ENCODE assay signal across 15 cellular contexts in the genomic region with DNA sequence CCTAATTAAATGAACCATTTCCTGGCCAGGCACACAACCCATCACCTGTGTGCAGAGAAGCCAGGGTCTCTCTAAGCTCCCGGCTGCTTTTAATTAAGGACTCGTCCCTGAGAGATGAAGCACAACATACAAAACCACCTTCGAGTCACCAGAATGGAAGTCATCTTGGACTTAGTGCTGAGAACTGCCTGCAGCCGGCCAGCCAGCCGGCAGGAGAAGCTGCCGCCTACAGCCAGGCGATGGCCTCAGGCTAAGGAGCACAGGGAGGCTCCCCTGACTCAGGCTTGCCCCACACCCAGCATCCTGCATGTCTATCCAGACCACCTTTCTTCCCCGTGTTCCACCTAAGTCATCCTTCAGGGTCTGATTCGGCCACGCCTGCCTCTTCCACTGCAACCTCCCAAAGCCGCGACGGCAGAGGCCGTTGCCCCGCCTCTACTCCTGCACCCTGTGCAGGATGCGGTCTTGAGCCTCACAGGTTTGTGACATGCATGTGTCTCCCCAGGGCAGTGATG.
DNase-seq lines count a peak whose midpoint lies in the region; ATAC-seq and TF ChIP-seq lines count a peak whose summit lies in the region.
"Had no signal": no experiment of that assay in that cellular context is flagged by ENCODE, and none has a peak within 500 bp of the region (broad histone marks: within the 10 kb centered on the region; RNA-seq: fewer than 3 reads in every experiment).

No MANE protein-coding gene starts in this region.

- H3K4me1 Mint-ChIP-seq in brain, result peaks cover 50% of the 10 kb centered on the region

- H3K79me2 ChIP-seq in HCT116 (ENCODE audit: insufficient read depth, low read length), result peaks cover 64% of the 10 kb centered on the region

- 0 out of 2 replicates have a peak, but pooled peaks have one; percentile 14 for ATAC-seq in HCT116
- no peak for ATAC-seq in HG03354 (IDR thresholded peaks at IDR 0.05; ENCODE audit: poor library complexity, severe bottlenecking, unreplicated experiment)
- ATAC-seq in GM21515 (IDR thresholded peaks at IDR 0.05; ENCODE audit: unreplicated experiment), result no peak
- ATAC-seq: Right ventricle myocardium inferior, upper lobe of right lung had no signal

- TF ChIP-seq CTCF in HCT116 (IDR thresholded peaks at IDR 0.05 in 2 of 3, conservative IDR thresholded peaks at IDR 0.05 in 1 of 3; ENCODE audit: borderline replicate concordance in 1 of 3, insufficient read depth in 1 of 3, low read depth in 2 of 3, low read length in 2 of 3), result no peak
- TF ChIP-seq CTCF in brain (conservative IDR thresholded peaks at IDR 0.05), result no peak
- TF ChIP-seq CTCF in kidney epithelial cell (IDR thresholded peaks at IDR 0.05; ENCODE audit: insufficient read depth, low read length, poor library complexity, severe bottlenecking), result peak; percentile 24

- H3K27me3 Mint-ChIP-seq in brain, result no peaks in the 10 kb centered on the region
- H3K27me3 Mint-ChIP-seq: activated CD4-positive, alpha-beta T cell treated with anti-CD3 and anti-CD28 coated beads, Interleukin-2, amount 10 ng/mL, durations not matched to agents 7 days and 5 days had no signal

- H3K4me1 ChIP-seq in HCT116 (ENCODE audit: control insufficient read depth in 1 of 2, insufficient read depth in 2 of 2, low read length in 2 of 2), result peaks cover 0 to 7% of the 10 kb centered on the region in 2 experiments; a peak in 1 of 4 replicates

- no peak overlapping the region for H3K4me2 ChIP-seq in HCT116 (ENCODE audit: low read length)

- TF ChIP-seq POLR2A in HCT116 (IDR thresholded peaks at IDR 0.05; ENCODE audit: borderline replicate concordance, extremely low read depth, insufficient read depth, insufficient read length), result no peak

- RAD21 ChIA-PET in HCT116 (lab: Charles Lee; ENCODE audit: low non-redundant PET in 1 of 2, low total read pairs in 2 of 2, uncharacterized antibody in 2 of 2, unreplicated experiment in 2 of 2), result no interaction called here

- no peaks in the 10 kb centered on the region for H3K9me3 ChIP-seq in HCT116 (ENCODE audit: control insufficient read depth in 1 of 2, insufficient read depth in 1 of 2, low read depth in 1 of 2, low read length in 2 of 2)
- H3K9me3 ChIP-seq: neutrophil, upper lobe of right lung had no signal

- no peak overlapping the region for H3K27ac ChIP-seq in HCT116 (ENCODE audit: low read depth, low read length)
- H3K27ac ChIP-seq: neutrophil, upper lobe of right lung had no signal

- H3K4me3 ChIP-seq in HCT116 (replicated peaks in 1 of 2; ENCODE audit: low read depth in 1 of 2, low read length in 2 of 2), result no peak overlapping the region
- no peak overlapping the region for H3K4me3 ChIP-seq in kidney epithelial cell (ENCODE audit: low read depth, low read length)
- H3K4me3 ChIP-seq: upper lobe of right lung had no signal

- H3K36me3 Mint-ChIP-seq in brain, result peaks cover 26% of the 10 kb centered on the region

- H3K9me2 ChIP-seq in HCT116 (ENCODE audit: insufficient read depth), result no peaks in the 10 kb centered on the region

- no TSS peak for BruUV-seq in HCT116 (replicated peaks; lab: Mats Ljungman, UMichigan)

- DNase-seq in AG20443 (ENCODE audit: low spot score) (peak; percentile 83), HCT116 (ENCODE audit: low read depth, low spot score) (no peak), kidney epithelial cell (ENCODE audit: low read depth) (no peak), NCI-H2227 (lab: John Stamatoyannopoulos, UW; ENCODE audit: unreplicated experiment) (no peak), DMS153 treated with DMSO at 0.1 percent for 48 hours (lab: John Stamatoyannopoulos, UW; ENCODE audit: unreplicated experiment) (no peak)
- DNase-seq: activated CD4-positive, alpha-beta T cell treated with anti-CD3 and anti-CD28 coated beads, Interleukin-2, amount 10 ng/mL, durations not matched to agents 7 days and 5 days; central memory CD4-positive, alpha-beta T cell; DMS53; NCI-H187 treated with DMSO at 0.1 percent for 48 hours; upper lobe of right lung had no signal

- intact Hi-C loops in HCT116 (cut with micrococcal nuclease), result no loop called here

- no peak for TF ChIP-seq RAD21 in HCT116 (IDR thresholded peaks at IDR 0.05; ENCODE audit: low read depth)

- H3K9me3 Mint-ChIP-seq in brain, result no peaks in the 10 kb centered on the region
- H3K9me3 Mint-ChIP-seq: activated CD4-positive, alpha-beta T cell treated with anti-CD3 and anti-CD28 coated beads, Interleukin-2, amount 10 ng/mL, durations not matched to agents 7 days and 5 days had no signal

- no peaks in the 10 kb centered on the region for H3K27me3 ChIP-seq in HCT116 (ENCODE audit: insufficient read depth, low read length)
- H3K27me3 ChIP-seq in kidney epithelial cell (ENCODE audit: control insufficient read depth, insufficient read depth, low read length), result no peaks in the 10 kb centered on the region
- H3K27me3 ChIP-seq: neutrophil, upper lobe of right lung had no signal

- H3K4me3 Mint-ChIP-seq in brain, result no peak overlapping the region
- H3K4me3 Mint-ChIP-seq: activated CD4-positive, alpha-beta T cell treated with anti-CD3 and anti-CD28 coated beads, Interleukin-2, amount 10 ng/mL, durations not matched to agents 7 days and 5 days had no signal

- no peaks in the 10 kb centered on the region; the same call in 1 of the 2 replicates for H4K20me1 ChIP-seq in HCT116 (ENCODE audit: insufficient read depth)

- no peak overlapping the region for H2AFZ ChIP-seq in HCT116 (ENCODE audit: low read depth, low read length, poor library complexity, severe bottlenecking)

- POLR2A ChIA-PET in HCT116 (lab: Charles Lee), result no interaction called here

- H3K27ac Mint-ChIP-seq in brain, result peak overlapping the region in 3 of 5 experiments; percentile 12 to 87 (median 33)

- CTCF ChIA-PET in HCT116 (lab: Charles Lee), result no interaction called here

- no peak overlapping the region for H3K9ac ChIP-seq in HCT116 (ENCODE audit: low read length)

- H3K36me3 ChIP-seq in HCT116 (ENCODE audit: control insufficient read depth in 1 of 2, insufficient read depth in 2 of 2, low read length in 2 of 2) (no peaks in the 10 kb centered on the region), kidney epithelial cell (ENCODE audit: control insufficient read depth, insufficient read depth, low read length) (no peaks in the 10 kb centered on the region)
- H3K36me3 ChIP-seq: upper lobe of right lung had no signal

TF ChIP-seq in HCT116, 20 proteins besides CTCF, POLR2A, EP300 and RAD21:
- TF ChIP-seq EZH2 (IDR thresholded peaks at IDR 0.05) (no peak), JUND (IDR thresholded peaks at IDR 0.05) (no peak), POLR2AphosphoS5 (IDR thresholded peaks at IDR 0.05; ENCODE audit: low read depth, low read length) (no peak), EZH2phosphoT487 (IDR thresholded peaks at IDR 0.05; ENCODE audit: borderline replicate concordance) (no peak), CBX3 (IDR thresholded peaks at IDR 0.05; ENCODE audit: low read depth) (no peak), FOSL1 (IDR thresholded peaks at IDR 0.05; ENCODE audit: low read depth) (no peak), SP1 (IDR thresholded peaks at IDR 0.05; ENCODE audit: low read depth) (no peak), ZNF274 (IDR thresholded peaks at IDR 0.05; ENCODE audit: low read depth, low read length) (no peak), ELF1 (IDR thresholded peaks at IDR 0.05; ENCODE audit: borderline replicate concordance, low read depth) (no peak), YY1 (IDR thresholded peaks at IDR 0.05; ENCODE audit: extremely low read depth, insufficient replicate concordance, low read depth, low read length) (no peak), TCF7L2 (IDR thresholded peaks at IDR 0.05; ENCODE audit: borderline replicate concordance, extremely low read depth, insufficient read depth, insufficient read length) (no peak), SRF (IDR thresholded peaks at IDR 0.05; ENCODE audit: low read depth) (no peak), ZFX (IDR thresholded peaks at IDR 0.05) (no peak), SIN3A (IDR thresholded peaks at IDR 0.05; ENCODE audit: low read depth) (no peak), CEBPB (IDR thresholded peaks at IDR 0.05; ENCODE audit: low read depth) (no peak)
- TF ChIP-seq, protein P1, sequence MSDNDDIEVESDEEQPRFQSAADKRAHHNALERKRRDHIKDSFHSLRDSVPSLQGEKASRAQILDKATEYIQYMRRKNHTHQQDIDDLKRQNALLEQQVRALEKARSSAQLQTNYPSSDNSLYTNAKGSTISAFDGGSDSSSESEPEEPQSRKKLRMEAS (IDR thresholded peaks at IDR 0.05), result no peak
- TF ChIP-seq, protein P2, sequence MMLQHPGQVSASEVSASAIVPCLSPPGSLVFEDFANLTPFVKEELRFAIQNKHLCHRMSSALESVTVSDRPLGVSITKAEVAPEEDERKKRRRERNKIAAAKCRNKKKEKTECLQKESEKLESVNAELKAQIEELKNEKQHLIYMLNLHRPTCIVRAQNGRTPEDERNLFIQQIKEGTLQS (IDR thresholded peaks at IDR 0.05), result no peak
